8 cellular contexts compared by ENCODE assay signal in the genomic region with DNA sequence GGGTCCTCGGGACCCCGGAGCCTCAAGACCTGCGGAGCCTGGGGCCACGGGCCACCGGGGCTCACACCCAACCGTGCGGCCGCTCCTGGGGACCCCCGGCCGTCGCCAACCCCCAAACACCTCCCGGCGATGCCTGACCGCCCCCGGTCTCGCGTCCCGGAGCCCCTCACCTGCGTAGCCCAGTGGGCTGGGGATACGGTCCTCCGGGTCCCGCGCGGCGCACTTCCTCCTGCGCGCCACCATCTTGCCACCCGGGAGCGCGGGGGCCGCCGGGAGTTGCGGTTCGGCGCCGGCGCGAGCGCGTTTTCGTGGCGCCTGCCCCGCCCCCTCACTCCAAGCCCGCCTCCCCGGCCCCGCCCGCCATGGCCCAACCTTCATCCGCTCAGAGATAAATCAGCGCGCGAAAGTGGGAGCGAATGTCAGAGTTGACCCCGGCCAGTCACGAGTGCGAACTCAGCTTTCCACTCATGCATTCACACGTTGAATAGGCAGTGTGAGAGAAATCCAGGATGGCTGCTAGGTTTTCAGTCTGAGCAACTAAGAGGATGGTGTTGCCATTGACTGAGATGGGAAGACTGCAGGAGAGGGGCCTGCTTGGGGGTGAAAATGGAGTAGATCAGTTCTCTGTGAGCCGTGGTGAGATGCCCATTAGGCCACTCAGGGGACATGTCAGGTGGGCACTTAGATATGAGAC. TPM values are rescaled to one million over a fixed set of nuclear protein-coding genes. Genes with fewer than 3 reads are reported as not detected.
DNase-seq lines count a peak whose midpoint lies in the region; ATAC-seq lines count a peak whose summit lies in the region.

A gene with protein sequence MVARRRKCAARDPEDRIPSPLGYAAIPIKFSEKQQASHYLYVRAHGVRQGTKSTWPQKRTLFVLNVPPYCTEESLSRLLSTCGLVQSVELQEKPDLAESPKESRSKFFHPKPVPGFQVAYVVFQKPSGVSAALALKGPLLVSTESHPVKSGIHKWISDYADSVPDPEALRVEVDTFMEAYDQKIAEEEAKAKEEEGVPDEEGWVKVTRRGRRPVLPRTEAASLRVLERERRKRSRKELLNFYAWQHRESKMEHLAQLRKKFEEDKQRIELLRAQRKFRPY (minus strand): TSS at position 253 of the 694 bp plus-strand sequence. CDS start 10 bp downstream, at position 243.

- H3K36me3 ChIP-seq in SJSA1 (peaks cover 10% of the 10 kb centered on the region; the same call in 1 of the 2 replicates), neuron (ENCODE audit: insufficient read depth, low read length) (peaks cover 17% of the 10 kb centered on the region), stomach smooth muscle (ENCODE audit: control insufficient read depth in 2 of 2, insufficient read depth in 2 of 2, low read length in 2 of 2) (peaks cover 0 to 9% of the 10 kb centered on the region in 2 donors)

- H3K9me3 ChIP-seq in SJSA1 (replicated peaks) (no peaks in the 10 kb centered on the region), neuron (ENCODE audit: low read length) (no peaks in the 10 kb centered on the region), stomach smooth muscle (ENCODE audit: control insufficient read depth in 2 of 2, low read length in 2 of 2) (no peaks in the 10 kb centered on the region)

- ATAC-seq in GM19455 (IDR thresholded peaks at IDR 0.05; ENCODE audit: unreplicated experiment), result peak; percentile 58

- H3K9ac ChIP-seq in stomach smooth muscle (ENCODE audit: low read length in 2 of 2), result peak within 1 kb of the TSS; percentile 76 to 84

- peak within 1 kb of the TSS; percentile 51 for H2AFZ ChIP-seq in neuron (ENCODE audit: low read depth, low read length)

- DNase-seq in COR-L47 (lab: John Stamatoyannopoulos, UW), result peak; percentile 67
- peak; percentile 75 for DNase-seq in HuH-7 (ENCODE audit: low spot score)
- peak; percentile 61 to 77 for DNase-seq in SJSA1 (ENCODE audit: low read depth in 1 of 2, low spot score in 2 of 2)
- peak; percentile 70 to 82 (median 76) for DNase-seq in activated naive CD4-positive, alpha-beta T cell (lab: John Stamatoyannopoulos, UW)
- DNase-seq in foreskin melanocyte, result peak; percentile 70

- H3K27ac ChIP-seq in SJSA1 (peak within 1 kb of the TSS; percentile 66), stomach smooth muscle (ENCODE audit: low read length) (peak within 1 kb of the TSS; percentile 31)

- H3K4me1 ChIP-seq in SJSA1 (replicated peaks) (peaks cover 6% of the 10 kb centered on the region), neuron (ENCODE audit: insufficient read depth, low read length) (peaks cover 8% of the 10 kb centered on the region), stomach smooth muscle (ENCODE audit: control insufficient read depth, insufficient read depth, low read length) (peaks cover 14% of the 10 kb centered on the region)

- H3K27me3 ChIP-seq in SJSA1 (replicated peaks) (no peaks in the 10 kb centered on the region), neuron (ENCODE audit: insufficient read depth, low read length) (no peaks in the 10 kb centered on the region), stomach smooth muscle (ENCODE audit: control insufficient read depth in 1 of 2, insufficient read depth in 2 of 2, low read length in 2 of 2) (no peaks in the 10 kb centered on the region)

- H3K4me3 ChIP-seq in SJSA1, result peak within 1 kb of the TSS; percentile 84
- H3K4me3 ChIP-seq in neuron (ENCODE audit: low read length), result peak within 1 kb of the TSS; percentile 56
- H3K4me3 ChIP-seq in stomach smooth muscle (ENCODE audit: low read length in 2 of 2), result peak within 1 kb of the TSS; percentile 71 to 85

RNA-seq across cellular contexts. Expression of the gene that starts here (rescaled TPM):
- 40.2 and 43.4 TPM in 2 replicates for total RNA-seq in SJSA1 (2014; rRNA removed; shearing (Covaris generic))

Comparison
In these comparisons a context has a peak if more than half of its experiments do, and no peak if none do; other contexts are left out.
1. Peak in every context shown above with its lines: DNase-seq, ATAC-seq, H3K4me3 ChIP-seq and H3K27ac ChIP-seq.